Comparison of ENCODE assay signal across 10 cellular contexts in genomic region chr9:134054891-134055811, GRCh38. TPM values are rescaled to one million over a fixed set of nuclear protein-coding genes. Genes with fewer than 3 reads are reported as not detected.
DNase-seq lines count a peak whose midpoint lies in the region; ATAC-seq, FAIRE-seq and TF ChIP-seq lines count a peak whose summit lies in the region.
"Had no signal": no experiment of that assay in that cellular context is flagged by ENCODE, and none has a peak within 500 bp of the region (broad histone marks: within the 10 kb centered on the region; RNA-seq: fewer than 3 reads in every experiment).

No MANE protein-coding gene starts in this region.

- no peak for TF ChIP-seq POLR2A in A549 (IDR thresholded peaks at IDR 0.05; ENCODE audit: low read length)
- no peak for TF ChIP-seq POLR2A in Peyer's patch (IDR thresholded peaks at IDR 0.05)
- TF ChIP-seq POLR2A in ovary (IDR thresholded peaks at IDR 0.05): no peak

- no peak; a peak in 2 of 6 replicates for ATAC-seq in A549
- no peak for ATAC-seq in Right ventricle myocardium superior (ENCODE audit: poor library complexity)
- no peak for ATAC-seq in GM21717 (IDR thresholded peaks at IDR 0.05; ENCODE audit: unreplicated experiment)
- ATAC-seq in GM19328 (IDR thresholded peaks at IDR 0.05; ENCODE audit: unreplicated experiment): no peak

- peak overlapping the region; percentile 45 to 67; a peak in 4 of 6 replicates for H3K27ac ChIP-seq in A549
- H3K27ac ChIP-seq in Peyer's patch: peak overlapping the region in 2 of 4 donors; percentile 47 to 60
- H3K27ac ChIP-seq in ovary: no peak overlapping the region

- H3K27me3 ChIP-seq in Peyer's patch (no peaks in the 10 kb centered on the region), ovary (no peaks in the 10 kb centered on the region)

- POLR2A ChIA-PET in A549 (lab: Yijun Ruan, JAX): no interaction called here

- no peak for FAIRE-seq in A549 (lab: Jason Lieb, UNC)

- peak overlapping the region; percentile 60; the same call in 2 of the 3 replicates for H3K4me2 ChIP-seq in A549

- DNase-seq in A549 (ENCODE audit: low read depth in 1 of 2, low spot score in 1 of 2) (no peak), Peyer's patch (peak in 2 of 3 donors; percentile 40 to 41), Right ventricle myocardium superior (peak; percentile 33), ovary (peak in 3 of 5 donors; percentile 12 to 33 (median 21)), AG20443 (ENCODE audit: low spot score) (no peak), GM19238 (ENCODE audit: insufficient read length, low spot score) (no peak)
- DNase-seq: activated CD4-positive, alpha-beta T cell treated with anti-CD3 and anti-CD28 coated beads for 4 hours; GDM1 had no signal

- CTCF ChIA-PET in A549 (lab: Yijun Ruan, JAX): interaction anchor here (1.1 to 1.2 kb wide), 2 partner anchors 11 to 61 kb away, joined by 4 read pairs; no protein-coding TSS in a partner anchor

- intact Hi-C loops in Right ventricle myocardium superior (cut with DNase I) (no loop called here), ovary (cut with DNase I) (no loop called here)

- TF ChIP-seq RAD21 in A549 (conservative IDR thresholded peaks at IDR 0.05 in 1 of 2, IDR thresholded peaks at IDR 0.05 in 1 of 2): no peak

- H3K4me1 ChIP-seq in A549 (peaks cover 28% of the 10 kb centered on the region), Peyer's patch (peaks cover 11 to 57% (median 13%) of the 10 kb centered on the region in 4 donors), ovary (ENCODE audit: insufficient read depth) (peaks cover 27% of the 10 kb centered on the region)

- WGBS in A549 (ENCODE audit: missing lambda C conversion rate): 88% methylated on average over 20 of the region's 28 CpGs
- 84 to 86% (median 86%) methylated on average over 28 of the region's 28 CpGs for WGBS in ovary, 3 donors

- H3K4me3 ChIP-seq in A549: no peak overlapping the region
- H3K4me3 ChIP-seq in Peyer's patch: no peak overlapping the region
- H3K4me3 ChIP-seq in ovary: no peak overlapping the region

- TF ChIP-seq CTCF in A549 (IDR thresholded peaks at IDR 0.05): no peak
- TF ChIP-seq CTCF in Peyer's patch (IDR thresholded peaks at IDR 0.05): no peak
- TF ChIP-seq CTCF in ovary (IDR thresholded peaks at IDR 0.05): no peak

- no peak for TF ChIP-seq EP300 in A549 (IDR thresholded peaks at IDR 0.05)
- no peak for TF ChIP-seq EP300 in ovary (IDR thresholded peaks at IDR 0.05)

- H3K36me3 ChIP-seq in Peyer's patch (peaks cover 0 to 32% (median 0%) of the 10 kb centered on the region in 3 donors), ovary (no peaks in the 10 kb centered on the region)

- H3K9me3 ChIP-seq in A549 (no peaks in the 10 kb centered on the region), Peyer's patch (no peaks in the 10 kb centered on the region), ovary (no peaks in the 10 kb centered on the region)

TF ChIP-seq in A549, 52 proteins besides CTCF, POLR2A, EP300 and RAD21:
- no peak for TF ChIP-seq ZSCAN20 (CRISPR knock-in tag; IDR thresholded peaks at IDR 0.05)
- no peak for TF ChIP-seq HEYL (CRISPR knock-in tag; IDR thresholded peaks at IDR 0.05)

RNA-seq across cellular contexts. Expression of gene BRD3, which starts 12.7 kb away (rescaled TPM):
- polyA plus RNA-seq in A549 (2011; rRNA removed) (8.9 and 9.0 TPM in 2 replicates), A549 (2017; fragmentation: RNase III; extraction: RNeasy Plus Mini Kit Qiagen cat#74134 plus additional on column Dnase treatment) (12.4 to 15.3 TPM (median 15.0 TPM) in 3 replicates), ovary (10 to 100 TPM; 14.9 to 17.1 TPM)
- 9.7 and 13.0 TPM in 2 replicates for polyA plus RNA-seq in A549 (2012; cell fraction: cytosol; rRNA removed)
- 25.7 and 37.1 TPM in 2 replicates for polyA plus RNA-seq in A549 (2012; cell fraction: nucleus; rRNA removed)
- 8.7 and 20.2 TPM in 2 replicates for polyA minus RNA-seq in A549 (2011; rRNA and poly(A)+ RNA removed)
- total RNA-seq in Peyer's patch (10 to 100 TPM; 16.3 to 57.8 (median 35.0) TPM), Right ventricle myocardium superior (23.2 TPM), ovary (10 to 100 TPM; 15.9 to 52.1 (median 39.2) TPM)

RNA-seq across cellular contexts. Expression of gene BRD3OS, which starts 29.9 kb away (rescaled TPM):
- 10.4 and 12.2 TPM in 2 replicates for polyA plus RNA-seq in A549 (2011; rRNA removed)
- polyA plus RNA-seq in A549 (2012; cell fraction: cytosol; rRNA removed): 9.3 and 12.6 TPM in 2 replicates
- 5.7 and 7.5 TPM in 2 replicates for polyA plus RNA-seq in A549 (2012; cell fraction: nucleus; rRNA removed)
- polyA plus RNA-seq in A549 (2017; fragmentation: RNase III; extraction: RNeasy Plus Mini Kit Qiagen cat#74134 plus additional on column Dnase treatment): 10.8 to 12.0 TPM (median 11.2 TPM) in 3 replicates
- polyA minus RNA-seq in A549 (2011; rRNA and poly(A)+ RNA removed): 7.4 and 8.6 TPM in 2 replicates
- total RNA-seq in Peyer's patch: 10 to 100 TPM in 1 of 4 donors, 1 to 10 TPM in 3; 1.4 to 11.6 (median 2.3) TPM
- total RNA-seq in Right ventricle myocardium superior: 4.9 TPM
- 10 to 100 TPM; 14.5 to 26.3 (median 21.1) TPM for total RNA-seq in ovary
- polyA plus RNA-seq in ovary: 10 to 100 TPM; 17.1 to 28.1 TPM

Comparison
In these comparisons a context has a peak if more than half of its experiments do, and no peak if none do; other contexts are left out.
1. DNase-seq: peak in Peyer's patch (2 of 3), Right ventricle myocardium superior (single experiment) and ovary (3 of 5); none in A549 (0 of 2), AG20443 (single experiment) and GM19238 (single experiment).
2. H3K27ac ChIP-seq: peak in A549 (2 of 2); none in ovary (0 of 2).